Comparison of ENCODE assay signal across 8 cellular contexts in genomic region chr19:12733369-12733896, GRCh38. TPM values are rescaled to one million over a fixed set of nuclear protein-coding genes. Genes with fewer than 3 reads are reported as not detected.
DNase-seq lines count a peak whose midpoint lies in the region; ATAC-seq and TF ChIP-seq lines count a peak whose summit lies in the region.

No MANE protein-coding gene starts in this region.

- CTCF ChIA-PET in OCI-LY7 (lab: Charles Lee; ENCODE audit: unreplicated experiment): interaction anchor here (0.5 to 1.9 kb wide), 3 partner anchors 10 to 1847 kb away, joined by 3 to 14 read pairs (median 7); partner anchors contain the start of gene TNPO2

- peak overlapping the region; percentile 96 for H3K9ac ChIP-seq in adipocyte (ENCODE audit: low read length)

- H3K27ac ChIP-seq in OCI-LY7 (ENCODE audit: low read depth, low read length, poor library complexity, severe bottlenecking): peak overlapping the region; percentile 68

- intact Hi-C loops in OCI-LY7 (cut with micrococcal nuclease; ENCODE audit: unreplicated experiment): no loop called here

- peaks cover 42% of the 10 kb centered on the region for H3K4me1 ChIP-seq in OCI-LY7 (ENCODE audit: insufficient read depth, low read length, poor library complexity, severe bottlenecking)
- H3K4me1 ChIP-seq in adipocyte (ENCODE audit: control insufficient read depth, insufficient read depth, low read length): peaks cover 24% of the 10 kb centered on the region

- no peaks in the 10 kb centered on the region for H3K9me2 ChIP-seq in OCI-LY7 (ENCODE audit: insufficient read depth, low read length)

- ATAC-seq in GM18870 (IDR thresholded peaks at IDR 0.05; ENCODE audit: unreplicated experiment): no peak

- H4K20me1 ChIP-seq in OCI-LY7 (ENCODE audit: insufficient read depth, low read length): peaks cover 9% of the 10 kb centered on the region

- H3K4me2 ChIP-seq in OCI-LY7 (ENCODE audit: low read length): peak overlapping the region; percentile 94

- peak overlapping the region; percentile 91 for H3K4me3 ChIP-seq in OCI-LY7 (ENCODE audit: low read depth, low read length, poor library complexity, severe bottlenecking)
- H3K4me3 ChIP-seq in adipocyte (ENCODE audit: low read length): peak overlapping the region; percentile 92
- H3K4me3 ChIP-seq in kidney epithelial cell (ENCODE audit: low read depth, low read length): peak overlapping the region; percentile 86

- peak; percentile 42 for DNase-seq in A172 (ENCODE audit: low spot score)
- DNase-seq in OCI-LY7 (ENCODE audit: low spot score): peak; percentile 74
- peak; percentile 65 for DNase-seq in adipocyte (ENCODE audit: low read depth)
- DNase-seq in kidney epithelial cell (ENCODE audit: low read depth): no peak
- peak in 2 of 3 donors; percentile 54 for DNase-seq in stimulated activated CD4-positive, alpha-beta T cell treated with anti-CD3 and anti-CD28 coated beads, TNF-alpha, amount 100 ng/mL, for 48 hours (ENCODE audit: low read depth in 3 of 3)
- DNase-seq in superior temporal gyrus (ENCODE audit: extremely low spot score): no peak

- peaks cover 67% of the 10 kb centered on the region for H3K79me2 ChIP-seq in OCI-LY7 (ENCODE audit: insufficient read depth, low read depth, low read length)

- no peak overlapping the region; the same call in 1 of the 2 replicates for H2AFZ ChIP-seq in OCI-LY7 (ENCODE audit: low read length)

- BruUV-seq in OCI-LY7 (replicated peaks; lab: Mats Ljungman, UMichigan): no TSS peak

- H3K27me3 ChIP-seq in adipocyte (replicated peaks; ENCODE audit: control insufficient read depth, insufficient read depth, low read length) (no peaks in the 10 kb centered on the region), kidney epithelial cell (ENCODE audit: control insufficient read depth, insufficient read depth, low read length) (no peaks in the 10 kb centered on the region)

- POLR2A ChIA-PET in OCI-LY7 (lab: Charles Lee): interaction anchor here (0.6 to 4.8 kb wide), 5 partner anchors 10 to 720 kb away, joined by 3 to 32 read pairs (median 3); partner anchors contain the start of gene TNPO2

- H3K9me3 ChIP-seq in OCI-LY7 (ENCODE audit: low read length) (no peaks in the 10 kb centered on the region), adipocyte (ENCODE audit: control insufficient read depth, low read length) (no peaks in the 10 kb centered on the region)

- TF ChIP-seq CTCF in GM12872 (IDR thresholded peaks at IDR 0.05; ENCODE audit: insufficient read depth, low read depth, low read length) (peak; percentile 81), OCI-LY7 (conservative IDR thresholded peaks at IDR 0.05; ENCODE audit: low read length) (peak; percentile 92), kidney epithelial cell (IDR thresholded peaks at IDR 0.05; ENCODE audit: insufficient read depth, low read length, poor library complexity, severe bottlenecking) (peak; percentile 44)

- H3K36me3 ChIP-seq in OCI-LY7 (ENCODE audit: insufficient read depth, low read length) (peaks cover 46% of the 10 kb centered on the region), adipocyte (ENCODE audit: control insufficient read depth, insufficient read depth, low read length, severe bottlenecking) (peaks cover 31% of the 10 kb centered on the region), kidney epithelial cell (ENCODE audit: control insufficient read depth, insufficient read depth, low read length) (peaks cover 5% of the 10 kb centered on the region)

RNA-seq across cellular contexts. Expression of gene TRIR, which starts 1.1 kb away (rescaled TPM):
- total RNA-seq in A172 (2014; rRNA removed; shearing (Covaris generic)): 344 and 364 TPM in 2 replicates
- 322 and 336 TPM in 2 replicates for total RNA-seq in OCI-LY7 (2014; rRNA removed; shearing (Covaris generic))
- total RNA-seq in OCI-LY7 (2022) (211 and 219 TPM in 2 replicates), kidney epithelial cell (368 and 443 TPM in 2 replicates)

RNA-seq across cellular contexts. Expression of gene GET3, which starts 3.9 kb away (rescaled TPM):
- 198 and 212 TPM in 2 replicates for total RNA-seq in A172 (2014; rRNA removed; shearing (Covaris generic))
- total RNA-seq in OCI-LY7 (2014; rRNA removed; shearing (Covaris generic)): 40.5 and 48.8 TPM in 2 replicates
- 29.1 and 34.3 TPM in 2 replicates for total RNA-seq in OCI-LY7 (2022)
- total RNA-seq in kidney epithelial cell: 146 and 148 TPM in 2 replicates

RNA-seq across cellular contexts. Expression of gene TNPO2, which starts 9.7 kb away (rescaled TPM):
- total RNA-seq in A172 (2014; rRNA removed; shearing (Covaris generic)): 9.3 and 14.5 TPM in 2 replicates
- 42.6 and 47.3 TPM in 2 replicates for total RNA-seq in OCI-LY7 (2014; rRNA removed; shearing (Covaris generic))
- 112 and 120 TPM in 2 replicates for total RNA-seq in OCI-LY7 (2022)
- 27.1 and 40.2 TPM in 2 replicates for total RNA-seq in kidney epithelial cell

RNA-seq across cellular contexts. Expression of gene BEST2, which starts 18.2 kb away (rescaled TPM):
- total RNA-seq in A172 (2014; rRNA removed; shearing (Covaris generic)): not detected in 2 replicates
- 0.10 TPM in 1 of 2 replicates, not detected in the other for total RNA-seq in OCI-LY7 (2014; rRNA removed; shearing (Covaris generic))
- total RNA-seq in OCI-LY7 (2022): not detected in 2 replicates
- total RNA-seq in kidney epithelial cell: not detected in 2 replicates

RNA-seq across cellular contexts. Expression of gene FBXW9, which starts 37.0 kb away (rescaled TPM):
- 16.7 and 21.8 TPM in 2 replicates for total RNA-seq in A172 (2014; rRNA removed; shearing (Covaris generic))
- total RNA-seq in OCI-LY7 (2014; rRNA removed; shearing (Covaris generic)): 10.6 and 11.5 TPM in 2 replicates
- 10.8 and 11.0 TPM in 2 replicates for total RNA-seq in OCI-LY7 (2022)
- total RNA-seq in kidney epithelial cell: 19.0 and 20.7 TPM in 2 replicates

Comparison
In these comparisons a context has a peak if more than half of its experiments do, and no peak if none do; other contexts are left out.
1. DNase-seq: peak in A172 (single experiment), OCI-LY7 (single experiment), adipocyte (single experiment) and stimulated activated CD4-positive, alpha-beta T cell treated with anti-CD3 and anti-CD28 coated beads, TNF-alpha, amount 100 ng/mL, for 48 hours (2 of 3); none in kidney epithelial cell (single experiment) and superior temporal gyrus (single experiment).
2. Peak in every context shown above with its lines, with median percentiles within 50 percentile points of each other: CTCF ChIP-seq and H3K4me3 ChIP-seq.